In the genomic region with DNA sequence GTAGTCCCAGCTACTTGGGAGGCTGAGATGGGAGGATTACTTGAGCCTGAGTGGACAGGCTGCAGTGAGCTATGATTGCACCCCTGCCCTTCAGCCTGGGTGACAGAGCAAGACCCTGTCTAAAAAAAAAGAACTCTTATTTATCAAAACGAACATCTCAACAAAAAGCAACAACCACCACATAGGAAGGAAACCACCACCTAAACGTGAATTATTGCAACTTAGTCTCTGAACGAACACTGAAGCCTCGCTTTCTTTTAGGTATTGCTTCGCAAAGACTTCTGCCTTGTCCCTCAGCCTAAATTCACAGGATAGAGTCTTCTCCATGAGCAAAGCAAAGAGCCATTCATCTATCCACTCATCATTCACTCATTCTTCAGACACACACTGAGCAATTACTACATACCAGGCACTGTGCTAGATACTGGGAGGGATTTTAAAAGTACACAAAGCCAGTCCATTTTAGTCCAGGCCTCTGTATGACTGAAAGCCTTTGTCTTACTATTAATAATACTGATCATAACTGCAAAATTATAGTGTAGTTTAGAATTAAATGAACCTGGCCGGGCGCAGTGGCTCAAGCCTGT, we compare ENCODE assay signal across 16 cellular contexts. TPM values are rescaled to one million over a fixed set of nuclear protein-coding genes. Genes with fewer than 3 reads are reported as not detected.
DNase-seq lines count a peak whose midpoint lies in the region; ATAC-seq and TF ChIP-seq lines count a peak whose summit lies in the region.
"Had no signal": no experiment of that assay in that cellular context is flagged by ENCODE, and none has a peak within 500 bp of the region (broad histone marks: within the 10 kb centered on the region; RNA-seq: fewer than 3 reads in every experiment).

No MANE protein-coding gene starts in this region.

- H3K27me3 ChIP-seq in trophoblast cell (ENCODE audit: insufficient read depth, low read length) (no peaks in the 10 kb centered on the region), right lobe of liver (no peaks in the 10 kb centered on the region)
- H3K27me3 ChIP-seq: heart right ventricle had no signal

- H3K18ac ChIP-seq in trophoblast cell (ENCODE audit: low read length) = no peak overlapping the region

- no peak overlapping the region for H3K14ac ChIP-seq in trophoblast cell (ENCODE audit: low read length)

- WGBS in trophoblast cell (ENCODE audit: extremely low coverage, insufficient coverage, insufficient read length) = no CpG with 5 or more reads among the region's 7 CpGs
- WGBS in right lobe of liver (ENCODE audit: insufficient coverage, low coverage, low lambda C conversion rate, missing lambda C conversion rate) = 68% methylated on average over 6 of the region's 7 CpGs

- H3K36me3 Mint-ChIP-seq in activated naive CD4-positive, alpha-beta T cell treated with anti-CD3 and anti-CD28 coated beads, Interleukin-2, amount 10 ng/mL, durations not matched to agents 7 days and 5 days = peaks cover 20% of the 10 kb centered on the region
- H3K36me3 Mint-ChIP-seq in T-cell = peaks cover 32% of the 10 kb centered on the region
- H3K36me3 Mint-ChIP-seq in activated naive CD8-positive, alpha-beta T cell treated with anti-CD3 and anti-CD28 coated beads, Interleukin-2, amount 50 U/mL, for 24 hours (ENCODE audit: low read depth) = no peaks in the 10 kb centered on the region
- H3K36me3 Mint-ChIP-seq: immature natural killer cell had no signal

- H3K27ac Mint-ChIP-seq in activated naive CD4-positive, alpha-beta T cell treated with anti-CD3 and anti-CD28 coated beads, Interleukin-2, amount 10 ng/mL, durations not matched to agents 7 days and 5 days = peak overlapping the region; percentile 84
- peak overlapping the region; percentile 87 to 94 for H3K27ac Mint-ChIP-seq in T-cell
- H3K27ac Mint-ChIP-seq in activated naive CD8-positive, alpha-beta T cell treated with anti-CD3 and anti-CD28 coated beads, Interleukin-2, amount 50 U/mL, for 24 hours = peak overlapping the region; percentile 61
- H3K27ac Mint-ChIP-seq: immature natural killer cell had no signal

- H3K4me3 ChIP-seq in trophoblast cell (ENCODE audit: low read depth, low read length) (no peak overlapping the region), right lobe of liver (no peak overlapping the region)
- H3K4me3 ChIP-seq: heart right ventricle had no signal

- H3K4me3 Mint-ChIP-seq in activated naive CD4-positive, alpha-beta T cell treated with anti-CD3 and anti-CD28 coated beads, Interleukin-2, amount 10 ng/mL, durations not matched to agents 7 days and 5 days = no peak overlapping the region
- peak overlapping the region; percentile 10 to 64 (median 45) for H3K4me3 Mint-ChIP-seq in T-cell
- no peak overlapping the region for H3K4me3 Mint-ChIP-seq in activated naive CD8-positive, alpha-beta T cell treated with anti-CD3 and anti-CD28 coated beads, Interleukin-2, amount 50 U/mL, for 24 hours
- H3K4me3 Mint-ChIP-seq: immature natural killer cell had no signal

- POLR2A ChIA-PET in T-cell (lab: Charles Lee) = interaction anchor here (1.2 kb wide), 2 partner anchors 100 to 212 kb away, joined by 4 to 6 read pairs; no protein-coding TSS in a partner anchor

- no peaks in the 10 kb centered on the region for H3K79me1 ChIP-seq in trophoblast cell (ENCODE audit: low read length)

- no peak overlapping the region for H4K12ac ChIP-seq in trophoblast cell (ENCODE audit: low read depth, low read length)

- H3K9me3 ChIP-seq in trophoblast cell (ENCODE audit: insufficient read depth, low read depth, low read length) = no peaks in the 10 kb centered on the region
- no peaks in the 10 kb centered on the region for H3K9me3 ChIP-seq in right lobe of liver
- H3K9me3 ChIP-seq: heart right ventricle, thoracic aorta had no signal

- peak overlapping the region; percentile 9 for H4K91ac ChIP-seq in trophoblast cell (ENCODE audit: low read depth, low read length)

- no peak overlapping the region for H3K23ac ChIP-seq in trophoblast cell (ENCODE audit: low read length)

- no peaks in the 10 kb centered on the region for H3K9me3 Mint-ChIP-seq in activated naive CD4-positive, alpha-beta T cell treated with anti-CD3 and anti-CD28 coated beads, Interleukin-2, amount 10 ng/mL, durations not matched to agents 7 days and 5 days
- no peaks in the 10 kb centered on the region for H3K9me3 Mint-ChIP-seq in T-cell
- no peaks in the 10 kb centered on the region for H3K9me3 Mint-ChIP-seq in activated naive CD8-positive, alpha-beta T cell treated with anti-CD3 and anti-CD28 coated beads, Interleukin-2, amount 50 U/mL, for 24 hours
- H3K9me3 Mint-ChIP-seq: immature natural killer cell had no signal

- no peak overlapping the region for H3K27ac ChIP-seq in trophoblast cell (ENCODE audit: low read depth, low read length)
- H3K27ac ChIP-seq in right lobe of liver = no peak overlapping the region
- H3K27ac ChIP-seq: thoracic aorta had no signal

- no peak for TF ChIP-seq CTCF in right lobe of liver (IDR thresholded peaks at IDR 0.05)

- H3K27me3 Mint-ChIP-seq in activated naive CD4-positive, alpha-beta T cell treated with anti-CD3 and anti-CD28 coated beads, Interleukin-2, amount 10 ng/mL, durations not matched to agents 7 days and 5 days = no peaks in the 10 kb centered on the region
- H3K27me3 Mint-ChIP-seq in T-cell = no peaks in the 10 kb centered on the region
- no peaks in the 10 kb centered on the region for H3K27me3 Mint-ChIP-seq in activated naive CD8-positive, alpha-beta T cell treated with anti-CD3 and anti-CD28 coated beads, Interleukin-2, amount 50 U/mL, for 24 hours

- ATAC-seq in T-cell (replicated peaks in 1 of 4) = peak; percentile 13 to 39 (median 34)
- ATAC-seq in activated naive CD8-positive, alpha-beta T cell treated with anti-CD3 and anti-CD28 coated beads, Interleukin-2, amount 50 U/mL, for 24 hours = no peak
- no peak for ATAC-seq in right lobe of liver
- no peak for ATAC-seq in HG03108 (IDR thresholded peaks at IDR 0.05; ENCODE audit: unreplicated experiment)

- no peak overlapping the region for H2AK5ac ChIP-seq in trophoblast cell (ENCODE audit: low read length)

- no peak overlapping the region for H3K4me2 ChIP-seq in trophoblast cell (ENCODE audit: low read length)

- H3K36me3 ChIP-seq in trophoblast cell (ENCODE audit: control insufficient read depth in 1 of 2, insufficient read depth in 2 of 2, low read length in 2 of 2) (no peaks in the 10 kb centered on the region), right lobe of liver (no peaks in the 10 kb centered on the region)
- H3K36me3 ChIP-seq: heart right ventricle, thoracic aorta had no signal

- H3K4me1 Mint-ChIP-seq in activated naive CD4-positive, alpha-beta T cell treated with anti-CD3 and anti-CD28 coated beads, Interleukin-2, amount 10 ng/mL, durations not matched to agents 7 days and 5 days = peaks cover 32% of the 10 kb centered on the region
- peaks cover 29 to 45% (median 31%) of the 10 kb centered on the region in 3 donors for H3K4me1 Mint-ChIP-seq in T-cell
- H3K4me1 Mint-ChIP-seq in activated naive CD8-positive, alpha-beta T cell treated with anti-CD3 and anti-CD28 coated beads, Interleukin-2, amount 50 U/mL, for 24 hours = peaks cover 12% of the 10 kb centered on the region
- H3K4me1 Mint-ChIP-seq: immature natural killer cell had no signal

- intact Hi-C loops in right lobe of liver (cut with DNase I) = loop anchor here (5.0 to 10.0 kb wide), 2 partner anchors 182 to 215 kb away; no protein-coding TSS in a partner anchor

- H2BK12ac ChIP-seq in trophoblast cell (ENCODE audit: low read length) = peak overlapping the region; percentile 58

- no peak overlapping the region for H2BK120ac ChIP-seq in trophoblast cell (ENCODE audit: insufficient read depth, low read length, poor library complexity)

- no peak for TF ChIP-seq POLR2A in right lobe of liver (IDR thresholded peaks at IDR 0.05)

- H2AFZ ChIP-seq in trophoblast cell (ENCODE audit: insufficient read depth, low read length, poor library complexity) = no peak overlapping the region

- CTCF ChIA-PET in activated naive CD4-positive, alpha-beta T cell treated with anti-CD3 and anti-CD28 coated beads, Interleukin-2, amount 10 ng/mL, durations not matched to agents 7 days and 5 days (lab: Charles Lee) = interaction anchor here (0.6 to 4.7 kb wide), 21 partner anchors 8 to 538 kb away, joined by 3 to 103 read pairs (median 4); no protein-coding TSS in a partner anchor
- CTCF ChIA-PET in T-cell (lab: Charles Lee) = interaction anchor here (0.6 to 5.7 kb wide), 20 partner anchors 8 to 585 kb away, joined by 3 to 169 read pairs (median 6); no protein-coding TSS in a partner anchor

- no peaks in the 10 kb centered on the region for H3K79me2 ChIP-seq in trophoblast cell (ENCODE audit: control insufficient read depth, insufficient read depth, low read length, poor library complexity)

- peaks cover 0 to 2% of the 10 kb centered on the region in 2 experiments for H3K4me1 ChIP-seq in trophoblast cell (ENCODE audit: control insufficient read depth in 1 of 2, insufficient read depth in 2 of 2, low read length in 2 of 2)
- peaks cover 0 to 7% (median 0%) of the 10 kb centered on the region in 4 donors for H3K4me1 ChIP-seq in right lobe of liver

- H2BK5ac ChIP-seq in trophoblast cell (ENCODE audit: low read depth, low read length, poor library complexity) = no peak overlapping the region

- no peak overlapping the region for H3K4ac ChIP-seq in trophoblast cell (ENCODE audit: low read depth, low read length)

- H4K8ac ChIP-seq in trophoblast cell (ENCODE audit: low read depth, low read length) = no peak overlapping the region

- no peak for DNase-seq in activated naive CD4-positive, alpha-beta T cell treated with anti-CD3 and anti-CD28 coated beads, Interleukin-2, amount 10 ng/mL, durations not matched to agents 7 days and 5 days
- DNase-seq in activated naive CD4-positive, alpha-beta T cell treated with anti-CD3 and anti-CD28 coated beads, Interleukin-2, amount 50 U/mL, for 16 hours = no peak
- no peak for DNase-seq in T-cell
- no peak for DNase-seq in activated naive CD8-positive, alpha-beta T cell treated with anti-CD3 and anti-CD28 coated beads, Interleukin-2, amount 50 U/mL, for 24 hours
- no peak for DNase-seq in trophoblast cell
- DNase-seq in right lobe of liver = no peak
- DNase-seq in SW480 (ENCODE audit: low spot score) = no peak
- DNase-seq: ACHN; immature natural killer cell; NCI-H187; NK-92 treated with Interleukin-12 subunit alpha and Interleukin-12 subunit beta, amount 100 ng/mL, for 24 hours; retina; RPMI8226 had no signal

- no peak overlapping the region for H3K9ac ChIP-seq in trophoblast cell (ENCODE audit: low read length)

RNA-seq across cellular contexts. Expression of gene THBS4, which starts 57.5 kb away (rescaled TPM):
- total RNA-seq in T-cell (1 to 10 TPM in 1 of 5 donors, under 1 TPM in 4; 0.15 to 1.1 (median 0.53) TPM), right lobe of liver (under 1 TPM in 2 of 6 experiments, not detected in 4; 0.24 to 0.37 TPM)
- 0.75 and 0.99 TPM in 2 replicates for polyA plus RNA-seq in trophoblast cell (2013)
- polyA plus RNA-seq: immature natural killer cell had no signal

Comparison
In these comparisons a context has a peak if more than half of its experiments do, and no peak if none do; other contexts are left out.
1. H3K4me3 Mint-ChIP-seq: peak in T-cell (3 of 3); none in activated naive CD4-positive, alpha-beta T cell treated with anti-CD3 and anti-CD28 coated beads, Interleukin-2, amount 10 ng/mL, durations not matched to agents 7 days and 5 days (single experiment) and activated naive CD8-positive, alpha-beta T cell treated with anti-CD3 and anti-CD28 coated beads, Interleukin-2, amount 50 U/mL, for 24 hours (single experiment).
2. ATAC-seq: peak in T-cell (4 of 4); none in activated naive CD8-positive, alpha-beta T cell treated with anti-CD3 and anti-CD28 coated beads, Interleukin-2, amount 50 U/mL, for 24 hours (single experiment), right lobe of liver (0 of 4) and HG03108 (single experiment).
3. Peak in every context shown above with its lines, with median percentiles within 50 percentile points of each other: H3K27ac Mint-ChIP-seq.